22 cellular contexts compared by ENCODE assay signal in genomic region chr12:57540998-57541397, GRCh38. TPM values are rescaled to one million over a fixed set of nuclear protein-coding genes. Genes with fewer than 3 reads are reported as not detected.
DNase-seq lines count a peak whose midpoint lies in the region; ATAC-seq, FAIRE-seq and TF ChIP-seq lines count a peak whose summit lies in the region.
"Had no signal": no experiment of that assay in that cellular context is flagged by ENCODE, and none has a peak within 500 bp of the region (broad histone marks: within the 10 kb centered on the region; RNA-seq: fewer than 3 reads in every experiment).

No MANE protein-coding gene starts in this region.

- peak overlapping the region; percentile 50 for H3K4me2 ChIP-seq in K562 (ENCODE audit: insufficient read depth, low read length)
- H3K4me2 ChIP-seq in smooth muscle cell = no peak overlapping the region
- H3K4me2 ChIP-seq: KMS-11 had no signal

- FAIRE-seq in K562 (lab: Jason Lieb, UNC) = no peak
- FAIRE-seq: GM12878 had no signal

- peaks cover 78% of the 10 kb centered on the region for H3K36me3 ChIP-seq in K562 (ENCODE audit: control insufficient read depth, insufficient read depth, low read length)
- H3K36me3 ChIP-seq in smooth muscle cell (ENCODE audit: low read depth) = no peaks in the 10 kb centered on the region
- H3K36me3 ChIP-seq: SJCRH30 had no signal

- intact Hi-C loops in K562 (cut with micrococcal nuclease) = no loop called here

- in situ Hi-C loops in K562 (cut with MboI) = no loop called here

- TF ChIP-seq CTCF in K562 (IDR thresholded peaks at IDR 0.05 in 2 of 3, conservative IDR thresholded peaks at IDR 0.05 in 1 of 3; ENCODE audit: insufficient read depth in 2 of 3, low read depth in 1 of 3, low read length in 3 of 3) (no peak), smooth muscle cell (IDR thresholded peaks at IDR 0.05; ENCODE audit: borderline replicate concordance, insufficient read depth, poor library complexity, severe bottlenecking) (no peak)

- H3K9me3 ChIP-seq in K562 (replicated peaks; ENCODE audit: control insufficient read depth, insufficient read depth, low read depth, low read length) (no peaks in the 10 kb centered on the region), smooth muscle cell (replicated peaks; ENCODE audit: low read depth) (no peaks in the 10 kb centered on the region)
- H3K9me3 ChIP-seq: SJCRH30 had no signal

- no peak overlapping the region for H2AFZ ChIP-seq in K562 (ENCODE audit: low read depth, low read length)
- no peak overlapping the region for H2AFZ ChIP-seq in smooth muscle cell (ENCODE audit: low read depth)

- no peak for TF ChIP-seq EP300 in K562 (IDR thresholded peaks at IDR 0.05; ENCODE audit: low read length)

- CTCF ChIA-PET in K562 (lab: Yijun Ruan, JAX; ENCODE audit: low intra/inter-chr PET ratio) = no interaction called here

- no peak overlapping the region for H3K4me3 ChIP-seq in K562
- H3K4me3 ChIP-seq in smooth muscle cell = no peak overlapping the region
- H3K4me3 ChIP-seq: GM12878, SJCRH30 had no signal

- H3F3A ChIP-seq in smooth muscle cell (ENCODE audit: low read depth) = peaks cover 5% of the 10 kb centered on the region

- no peaks in the 10 kb centered on the region for H3K9me1 ChIP-seq in K562 (ENCODE audit: control insufficient read depth, insufficient read depth, low read length)

- H3K27ac ChIP-seq in K562 (ENCODE audit: extremely low read depth, low read depth, low read length) (peak overlapping the region; percentile 78), smooth muscle cell (ENCODE audit: low read depth) (no peak overlapping the region)
- H3K27ac ChIP-seq: KMS-11, SJCRH30 had no signal

- TF ChIP-seq POLR2A in K562 (conservative IDR thresholded peaks at IDR 0.05) = no peak

- ATAC-seq in K562 (no peak), HG02938 (IDR thresholded peaks at IDR 0.05; ENCODE audit: unreplicated experiment) (no peak)
- ATAC-seq: GM12878, PC-3 had no signal

- H3K4me1 ChIP-seq in K562 (replicated peaks in 1 of 2; ENCODE audit: control insufficient read depth in 2 of 2, insufficient read depth in 2 of 2, low read length in 2 of 2) (peaks cover 23 to 63% of the 10 kb centered on the region in 2 experiments), smooth muscle cell (ENCODE audit: low read depth) (peaks cover 8% of the 10 kb centered on the region)
- H3K4me1 ChIP-seq: SJCRH30 had no signal

- peak; percentile 15 for DNase-seq in NOMO-1 treated with DMSO at 0.1 percent for 48 hours (lab: John Stamatoyannopoulos, UW; ENCODE audit: unreplicated experiment)
- no peak for DNase-seq in NOMO-1 (lab: John Stamatoyannopoulos, UW; ENCODE audit: unreplicated experiment in 2 of 2)
- DNase-seq in K562 (ENCODE audit: extremely low read depth in 1 of 4, low spot score in 3 of 4) = peak in 1 of 4 experiments; percentile 36
- peak; percentile 40 for DNase-seq in left kidney (ENCODE audit: low read depth, low spot score)
- DNase-seq in foreskin melanocyte = no peak
- DNase-seq in inferior parietal cortex (ENCODE audit: extremely low spot score) = no peak
- DNase-seq in smooth muscle cell (lab: John Stamatoyannopoulos, UW; ENCODE audit: unreplicated experiment) = no peak
- DNase-seq: CD4-positive, alpha-beta memory T cell; DND-41; GDM1; HCEC 1CT; NCI-H1048; NCI-H1436 treated with DMSO at 0.1 percent for 48 hours; NCI-H2081 treated with DMSO at 0.1 percent for 48 hours; NCI-H226; NCI-H526; NK-92 treated with Interleukin-12 subunit alpha and Interleukin-12 subunit beta, amount 100 ng/mL, for 24 hours; PC-3; SJCRH30 had no signal

- 15% methylated on average over 2 of the region's 2 CpGs for WGBS in K562 (ENCODE audit: insufficient coverage, low coverage, missing lambda C conversion rate)
- 85% methylated on average over 2 of the region's 2 CpGs for WGBS in smooth muscle cell (ENCODE audit: low lambda C conversion rate)

- BruUV-seq in K562 (replicated peaks; lab: Mats Ljungman, UMichigan) = no TSS peak

- peak overlapping the region in 1 of 2 experiments; percentile 8; a peak in 1 of 4 replicates for H3K9ac ChIP-seq in K562 (ENCODE audit: insufficient read depth in 1 of 2, low read depth in 2 of 2, low read length in 2 of 2)
- H3K9ac ChIP-seq in smooth muscle cell (ENCODE audit: low read depth) = no peak overlapping the region
- H3K9ac ChIP-seq: KMS-11 had no signal

- POLR2A ChIA-PET in K562 (lab: Yijun Ruan, JAX) = interaction anchor here (0.6 to 12.7 kb wide), 6 partner anchors 10 to 273 kb away, joined by 3 to 225 read pairs (median 4); partner anchors contain the start of genes DDIT3 and MBD6

- H4K20me1 ChIP-seq in K562 (replicated peaks; ENCODE audit: control insufficient read depth, insufficient read depth, low read length) (no peaks in the 10 kb centered on the region), smooth muscle cell (ENCODE audit: low read depth) (peaks cover 76% of the 10 kb centered on the region)

- H3K27me3 ChIP-seq in K562 (ENCODE audit: control insufficient read depth in 2 of 2, insufficient read depth in 2 of 2, low read length in 2 of 2) = no peaks in the 10 kb centered on the region
- no peaks in the 10 kb centered on the region for H3K27me3 ChIP-seq in smooth muscle cell (ENCODE audit: low read depth)

- H3K79me2 ChIP-seq in K562 (ENCODE audit: control insufficient read depth, insufficient read depth, low read length) = peaks cover 59% of the 10 kb centered on the region
- peaks cover 39% of the 10 kb centered on the region for H3K79me2 ChIP-seq in smooth muscle cell (ENCODE audit: low read depth)

- no peak for TF ChIP-seq RAD21 in K562 (CRISPR knock-in tag; conservative IDR thresholded peaks at IDR 0.05 in 1 of 2, IDR thresholded peaks at IDR 0.05 in 1 of 2)

RNA-seq across cellular contexts. Expression of gene DCTN2, which starts 6.0 kb away (rescaled TPM):
- total RNA-seq in K562 (2011; cell fraction: chromatin; rRNA removed; ENCODE audit: low replicate concordance) = 253 and 274 TPM in 2 replicates
- total RNA-seq in K562 (2011; cell fraction: nucleolus; rRNA removed) = 125 and 135 TPM in 2 replicates
- total RNA-seq in K562 (2011; cell fraction: nucleoplasm; rRNA removed) = 180 and 202 TPM in 2 replicates
- total RNA-seq in K562 (2014; rRNA removed) (128 and 135 TPM in 2 replicates), K562 (2014; rRNA removed; fragmentation: Illumina TruSeq; extraction: Trizol) (114 and 115 TPM in 2 replicates), K562 (2015; rRNA removed; fragmentation: Illumina TruSeq; extraction: Trizol) (122 and 151 TPM in 2 replicates), K562 (2021) (119 and 129 TPM in 2 replicates), smooth muscle cell (88.0 and 107 TPM in 2 replicates)
- polyA plus RNA-seq in K562 (2011; rRNA removed) (137 and 161 TPM in 2 replicates), K562 (2014; fragmentation: Illumina TruSeq; extraction: Trizol) (255 and 270 TPM in 2 replicates), K562 (2014; fragmentation: Nextera tagmentation; extraction: Ambion mirVana) (10 to 100 TPM; 43.6 to 64.7 TPM), K562 (2014; rRNA removed) (125 and 127 TPM in 2 replicates), smooth muscle cell (119 and 127 TPM in 2 replicates)
- polyA plus RNA-seq in K562 (2011; cell fraction: cytosol; rRNA removed) = 125 and 134 TPM in 2 replicates
- polyA plus RNA-seq in K562 (2011; cell fraction: nucleus; rRNA removed) = 140 and 175 TPM in 2 replicates
- polyA plus RNA-seq in K562 (2012) = 98.5 and 216 TPM in 2 replicates
- 129 and 192 TPM in 2 replicates for polyA minus RNA-seq in K562 (2011; rRNA and poly(A)+ RNA removed)
- polyA minus RNA-seq in K562 (2011; cell fraction: cytosol; rRNA and poly(A)+ RNA removed) = 103 and 129 TPM in 2 replicates
- polyA minus RNA-seq in K562 (2011; cell fraction: nucleus; rRNA and poly(A)+ RNA removed) = 35.9 and 66.2 TPM in 2 replicates

RNA-seq across cellular contexts. Expression of gene KIF5A, which starts 8.8 kb away (rescaled TPM):
- 64.9 and 77.9 TPM in 2 replicates for total RNA-seq in K562 (2011; cell fraction: chromatin; rRNA removed; ENCODE audit: low replicate concordance)
- 36.1 and 39.9 TPM in 2 replicates for total RNA-seq in K562 (2011; cell fraction: nucleolus; rRNA removed)
- total RNA-seq in K562 (2011; cell fraction: nucleoplasm; rRNA removed) = 52.8 and 54.9 TPM in 2 replicates
- total RNA-seq in K562 (2014; rRNA removed) (5.9 and 7.1 TPM in 2 replicates), K562 (2014; rRNA removed; fragmentation: Illumina TruSeq; extraction: Trizol) (7.3 and 8.0 TPM in 2 replicates), K562 (2015; rRNA removed; fragmentation: Illumina TruSeq; extraction: Trizol) (4.3 and 4.5 TPM in 2 replicates), K562 (2021) (14.2 and 17.7 TPM in 2 replicates), smooth muscle cell (2.2 and 2.8 TPM in 2 replicates)
- polyA plus RNA-seq in K562 (2011; rRNA removed) (16.0 and 19.3 TPM in 2 replicates), K562 (2014; fragmentation: Illumina TruSeq; extraction: Trizol) (16.0 and 16.1 TPM in 2 replicates), K562 (2014; fragmentation: Nextera tagmentation; extraction: Ambion mirVana) (1 to 10 TPM; 3.4 to 5.3 TPM), K562 (2014; rRNA removed) (15.8 and 17.7 TPM in 2 replicates), smooth muscle cell (0.34 and 0.53 TPM in 2 replicates)
- 5.5 and 8.2 TPM in 2 replicates for polyA plus RNA-seq in K562 (2011; cell fraction: cytosol; rRNA removed)
- 66.5 and 75.3 TPM in 2 replicates for polyA plus RNA-seq in K562 (2011; cell fraction: nucleus; rRNA removed)
- 8.1 and 30.3 TPM in 2 replicates for polyA plus RNA-seq in K562 (2012)
- polyA minus RNA-seq in K562 (2011; rRNA and poly(A)+ RNA removed) = 13.4 and 14.8 TPM in 2 replicates
- 5.6 and 6.9 TPM in 2 replicates for polyA minus RNA-seq in K562 (2011; cell fraction: cytosol; rRNA and poly(A)+ RNA removed)
- 14.0 and 22.0 TPM in 2 replicates for polyA minus RNA-seq in K562 (2011; cell fraction: nucleus; rRNA and poly(A)+ RNA removed)
- total RNA-seq: PC-3 had no signal
- polyA plus RNA-seq: CD4-positive, alpha-beta memory T cell had no signal

RNA-seq across cellular contexts. Expression of gene MBD6, which starts 18.4 kb away (rescaled TPM):
- 77.3 and 118 TPM in 2 replicates for total RNA-seq in K562 (2011; cell fraction: chromatin; rRNA removed; ENCODE audit: low replicate concordance)
- 43.2 and 44.7 TPM in 2 replicates for total RNA-seq in K562 (2011; cell fraction: nucleolus; rRNA removed)
- 49.3 and 57.0 TPM in 2 replicates for total RNA-seq in K562 (2011; cell fraction: nucleoplasm; rRNA removed)
- 4.7 and 6.3 TPM in 2 replicates for total RNA-seq in K562 (2014; rRNA removed)
- total RNA-seq in K562 (2014; rRNA removed; fragmentation: Illumina TruSeq; extraction: Trizol) = 2.7 and 3.8 TPM in 2 replicates
- total RNA-seq in K562 (2015; rRNA removed; fragmentation: Illumina TruSeq; extraction: Trizol) = 3.6 and 6.1 TPM in 2 replicates
- 46.6 and 54.8 TPM in 2 replicates for total RNA-seq in K562 (2021)
- polyA plus RNA-seq in K562 (2011; rRNA removed) = 2.0 and 6.8 TPM in 2 replicates
- 1.1 and 1.4 TPM in 2 replicates for polyA plus RNA-seq in K562 (2011; cell fraction: cytosol; rRNA removed)
- polyA plus RNA-seq in K562 (2011; cell fraction: nucleus; rRNA removed) = 25.0 and 38.2 TPM in 2 replicates
- polyA plus RNA-seq in K562 (2012) = 21.1 and 37.7 TPM in 2 replicates
- 14.1 and 20.3 TPM in 2 replicates for polyA plus RNA-seq in K562 (2014; fragmentation: Illumina TruSeq; extraction: Trizol)
- polyA plus RNA-seq in K562 (2014; fragmentation: Nextera tagmentation; extraction: Ambion mirVana) = 1 to 10 TPM; 2.6 to 2.9 TPM
- 12.2 and 19.8 TPM in 2 replicates for polyA plus RNA-seq in K562 (2014; rRNA removed)
- polyA minus RNA-seq in K562 (2011; rRNA and poly(A)+ RNA removed) = 1.7 and 4.1 TPM in 2 replicates
- polyA minus RNA-seq in K562 (2011; cell fraction: cytosol; rRNA and poly(A)+ RNA removed) = 5.2 and 13.3 TPM in 2 replicates
- polyA minus RNA-seq in K562 (2011; cell fraction: nucleus; rRNA and poly(A)+ RNA removed) = 15.5 and 20.1 TPM in 2 replicates
- 3.7 and 9.1 TPM in 2 replicates for total RNA-seq in smooth muscle cell
- polyA plus RNA-seq in smooth muscle cell = 11.7 and 18.4 TPM in 2 replicates

RNA-seq across cellular contexts. Expression of gene DDIT3, which starts 20.7 kb away (rescaled TPM):
- total RNA-seq in K562 (2011; cell fraction: chromatin; rRNA removed; ENCODE audit: low replicate concordance) = 172 and 185 TPM in 2 replicates
- 119 and 124 TPM in 2 replicates for total RNA-seq in K562 (2011; cell fraction: nucleolus; rRNA removed)
- total RNA-seq in K562 (2011; cell fraction: nucleoplasm; rRNA removed) = 106 and 127 TPM in 2 replicates
- total RNA-seq in K562 (2014; rRNA removed) (68.2 and 89.9 TPM in 2 replicates), K562 (2014; rRNA removed; fragmentation: Illumina TruSeq; extraction: Trizol) (89.6 and 104 TPM in 2 replicates), K562 (2015; rRNA removed; fragmentation: Illumina TruSeq; extraction: Trizol) (53.7 and 59.1 TPM in 2 replicates), K562 (2021) (56.8 and 61.8 TPM in 2 replicates), smooth muscle cell (25.8 and 28.4 TPM in 2 replicates)
- polyA plus RNA-seq in K562 (2011; rRNA removed) (99.0 and 118 TPM in 2 replicates), K562 (2014; fragmentation: Illumina TruSeq; extraction: Trizol) (83.9 and 103 TPM in 2 replicates), K562 (2014; fragmentation: Nextera tagmentation; extraction: Ambion mirVana) (100 to 1,000 TPM; 254 to 272 TPM), K562 (2014; rRNA removed) (87.2 and 127 TPM in 2 replicates), smooth muscle cell (27.8 and 43.5 TPM in 2 replicates)
- polyA plus RNA-seq in K562 (2011; cell fraction: cytosol; rRNA removed) = 29.5 and 56.7 TPM in 2 replicates
- 133 and 186 TPM in 2 replicates for polyA plus RNA-seq in K562 (2011; cell fraction: nucleus; rRNA removed)
- 99.5 and 353 TPM in 2 replicates for polyA plus RNA-seq in K562 (2012)
- 37.2 and 59.6 TPM in 2 replicates for polyA minus RNA-seq in K562 (2011; rRNA and poly(A)+ RNA removed)
- polyA minus RNA-seq in K562 (2011; cell fraction: cytosol; rRNA and poly(A)+ RNA removed) = 22.3 and 23.0 TPM in 2 replicates
- 25.7 and 57.9 TPM in 2 replicates for polyA minus RNA-seq in K562 (2011; cell fraction: nucleus; rRNA and poly(A)+ RNA removed)

RNA-seq across cellular contexts. Expression of gene PIP4K2C, which starts 50.0 kb away (rescaled TPM):
- total RNA-seq in K562 (2011; cell fraction: chromatin; rRNA removed; ENCODE audit: low replicate concordance) = 28.9 and 41.5 TPM in 2 replicates
- 20.9 and 21.7 TPM in 2 replicates for total RNA-seq in K562 (2011; cell fraction: nucleolus; rRNA removed)
- total RNA-seq in K562 (2011; cell fraction: nucleoplasm; rRNA removed) = 26.5 and 30.7 TPM in 2 replicates
- total RNA-seq in K562 (2014; rRNA removed) = 13.8 and 20.7 TPM in 2 replicates
- total RNA-seq in K562 (2014; rRNA removed; fragmentation: Illumina TruSeq; extraction: Trizol) = 18.3 and 19.9 TPM in 2 replicates
- total RNA-seq in K562 (2015; rRNA removed; fragmentation: Illumina TruSeq; extraction: Trizol) = 18.0 and 22.3 TPM in 2 replicates
- total RNA-seq in K562 (2021) = 28.8 and 29.3 TPM in 2 replicates
- polyA plus RNA-seq in K562 (2011; rRNA removed) = 31.3 and 31.4 TPM in 2 replicates
- 16.1 and 24.3 TPM in 2 replicates for polyA plus RNA-seq in K562 (2011; cell fraction: cytosol; rRNA removed)
- polyA plus RNA-seq in K562 (2011; cell fraction: nucleus; rRNA removed) = 42.4 and 45.7 TPM in 2 replicates
- polyA plus RNA-seq in K562 (2012) = 23.2 and 26.6 TPM in 2 replicates
- polyA plus RNA-seq in K562 (2014; fragmentation: Illumina TruSeq; extraction: Trizol) = 39.5 and 41.4 TPM in 2 replicates
- polyA plus RNA-seq in K562 (2014; fragmentation: Nextera tagmentation; extraction: Ambion mirVana) = 10 to 100 TPM in 1 of 2 experiments, 1 to 10 TPM in 1; 9.0 to 10.8 TPM
- polyA plus RNA-seq in K562 (2014; rRNA removed) = 18.5 and 25.8 TPM in 2 replicates
- 20.2 and 21.0 TPM in 2 replicates for polyA minus RNA-seq in K562 (2011; rRNA and poly(A)+ RNA removed)
- 9.1 and 18.2 TPM in 2 replicates for polyA minus RNA-seq in K562 (2011; cell fraction: cytosol; rRNA and poly(A)+ RNA removed)
- 6.7 and 9.2 TPM in 2 replicates for polyA minus RNA-seq in K562 (2011; cell fraction: nucleus; rRNA and poly(A)+ RNA removed)
- total RNA-seq in smooth muscle cell = 39.5 and 53.8 TPM in 2 replicates
- polyA plus RNA-seq in smooth muscle cell = 33.3 and 41.1 TPM in 2 replicates

Comparison
In these comparisons a context has a peak if more than half of its experiments do, and no peak if none do; other contexts are left out.
1. DNase-seq: peak in NOMO-1 treated with DMSO at 0.1 percent for 48 hours (single experiment) and left kidney (single experiment); none in NOMO-1 (0 of 2), foreskin melanocyte (single experiment), inferior parietal cortex (single experiment) and smooth muscle cell (single experiment).